ENCODE assay signal across 8 cellular contexts in the genomic region with DNA sequence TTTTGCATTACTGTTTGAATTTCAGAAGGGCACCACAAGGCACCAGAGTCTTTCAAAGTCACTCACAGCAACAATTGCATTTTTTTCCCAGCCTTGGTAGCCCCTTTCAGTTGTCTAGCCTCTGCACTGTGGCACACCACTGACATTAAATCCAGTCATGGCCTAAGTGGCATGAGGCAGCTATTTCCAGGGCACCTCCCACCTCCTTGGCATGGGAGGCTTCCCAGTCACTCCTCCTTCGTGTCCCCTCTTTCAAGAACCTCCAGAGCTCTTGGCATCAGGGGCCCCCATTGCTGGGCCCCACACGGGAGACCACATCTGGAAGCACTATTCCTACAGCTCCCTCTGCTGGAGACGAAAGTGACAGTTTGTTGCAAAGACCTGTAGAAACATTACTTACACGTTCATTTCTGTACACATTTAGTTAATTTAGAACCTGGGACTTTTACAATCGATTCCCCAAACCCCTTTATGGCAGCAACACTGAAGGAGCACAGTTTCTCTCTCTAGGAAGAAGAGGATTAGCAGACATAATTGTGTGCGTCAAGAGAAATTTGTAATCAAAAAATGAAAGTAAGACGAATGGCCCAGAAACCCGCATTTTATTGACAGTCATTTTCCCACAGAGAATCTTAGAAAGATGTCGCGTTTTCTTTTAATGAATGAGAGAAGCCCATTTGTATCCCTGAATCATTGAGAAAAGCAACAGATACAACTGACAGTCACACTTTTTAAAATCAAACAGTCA. TPM values are rescaled to one million over a fixed set of nuclear protein-coding genes. Genes with fewer than 3 reads are reported as not detected.
DNase-seq lines count a peak whose midpoint lies in the region; ATAC-seq and TF ChIP-seq lines count a peak whose summit lies in the region.
"Had no signal": no experiment of that assay in that cellular context is flagged by ENCODE, and none has a peak within 500 bp of the region (broad histone marks: within the 10 kb centered on the region; RNA-seq: fewer than 3 reads in every experiment).

No MANE protein-coding gene starts in this region.

- H3K4me3 ChIP-seq in lower lobe of right lung = no peak overlapping the region
- H3K4me3 ChIP-seq: SJCRH30 had no signal

- peaks cover 6% of the 10 kb centered on the region for H3K27me3 Mint-ChIP-seq in activated naive CD4-positive, alpha-beta T cell treated with anti-CD3 and anti-CD28 coated beads, Interleukin-2, amount 50 U/mL, for 24 hours

- H3K36me3 ChIP-seq in lower lobe of right lung = peaks cover 51% of the 10 kb centered on the region

- TF ChIP-seq CTCF in lower lobe of right lung (IDR thresholded peaks at IDR 0.05) = peak; percentile 40

- no peak overlapping the region for H3K4me3 Mint-ChIP-seq in activated naive CD4-positive, alpha-beta T cell treated with anti-CD3 and anti-CD28 coated beads, Interleukin-2, amount 50 U/mL, for 24 hours

- intact Hi-C loops in lower lobe of right lung (cut with DNase I) = no loop called here

- H3K9me3 Mint-ChIP-seq in activated naive CD4-positive, alpha-beta T cell treated with anti-CD3 and anti-CD28 coated beads, Interleukin-2, amount 50 U/mL, for 24 hours = no peaks in the 10 kb centered on the region

- DNase-seq in EL (peak; percentile 43), HuH-7.5 (ENCODE audit: low spot score) (peak; percentile 23), lower lobe of right lung (no peak), NOMO-1 treated with dmso at 0.1 percent for 144 hours (lab: John Stamatoyannopoulos, UW; ENCODE audit: unreplicated experiment) (no peak)

- peaks cover 9% of the 10 kb centered on the region for H3K36me3 Mint-ChIP-seq in activated naive CD4-positive, alpha-beta T cell treated with anti-CD3 and anti-CD28 coated beads, Interleukin-2, amount 50 U/mL, for 24 hours

- peak overlapping the region; percentile 30 for H3K27ac Mint-ChIP-seq in activated naive CD4-positive, alpha-beta T cell treated with anti-CD3 and anti-CD28 coated beads, Interleukin-2, amount 50 U/mL, for 24 hours

- H3K4me1 Mint-ChIP-seq in activated naive CD4-positive, alpha-beta T cell treated with anti-CD3 and anti-CD28 coated beads, Interleukin-2, amount 50 U/mL, for 24 hours = peaks cover 34% of the 10 kb centered on the region

- ATAC-seq in lower lobe of right lung (no peak), GM18861 (IDR thresholded peaks at IDR 0.05; ENCODE audit: unreplicated experiment) (no peak), HG03280 (IDR thresholded peaks at IDR 0.05; ENCODE audit: unreplicated experiment) (no peak)

- H3K9me3 ChIP-seq in lower lobe of right lung = no peaks in the 10 kb centered on the region
- H3K9me3 ChIP-seq: SJCRH30 had no signal

- peaks cover 8% of the 10 kb centered on the region for H3K27me3 ChIP-seq in lower lobe of right lung (ENCODE audit: low read depth)

- peaks cover 3% of the 10 kb centered on the region for H3K4me1 ChIP-seq in lower lobe of right lung
- H3K4me1 ChIP-seq: SJCRH30 had no signal

- no peak overlapping the region for H3K27ac ChIP-seq in lower lobe of right lung
- H3K27ac ChIP-seq: SJCRH30 had no signal

RNA-seq across cellular contexts. Expression of gene CHD5, which starts 5.7 kb away (rescaled TPM):
- 0.56 TPM for total RNA-seq in lower lobe of right lung

RNA-seq across cellular contexts. Expression of gene RPL22, which starts 13.6 kb away (rescaled TPM):
- 317 TPM for total RNA-seq in lower lobe of right lung

RNA-seq across cellular contexts. Expression of gene RNF207, which starts 20.1 kb away (rescaled TPM):
- 14.0 TPM for total RNA-seq in lower lobe of right lung
- total RNA-seq: SJCRH30 had no signal

RNA-seq across cellular contexts. Expression of gene ICMT, which starts 50.0 kb away (rescaled TPM):
- 49.0 TPM for total RNA-seq in lower lobe of right lung

RNA-seq across cellular contexts. Expression of gene HES3, which starts 58.2 kb away (rescaled TPM):
- total RNA-seq in lower lobe of right lung = not detected
- total RNA-seq: SJCRH30 had no signal

Comparison
In these comparisons a context has a peak if more than half of its experiments do, and no peak if none do; other contexts are left out.
1. DNase-seq: peak in EL (single experiment) and HuH-7.5 (single experiment); none in lower lobe of right lung (single experiment) and NOMO-1 treated with dmso at 0.1 percent for 144 hours (single experiment).